Comparison of ENCODE assay signal across 16 cellular contexts in the genomic region with DNA sequence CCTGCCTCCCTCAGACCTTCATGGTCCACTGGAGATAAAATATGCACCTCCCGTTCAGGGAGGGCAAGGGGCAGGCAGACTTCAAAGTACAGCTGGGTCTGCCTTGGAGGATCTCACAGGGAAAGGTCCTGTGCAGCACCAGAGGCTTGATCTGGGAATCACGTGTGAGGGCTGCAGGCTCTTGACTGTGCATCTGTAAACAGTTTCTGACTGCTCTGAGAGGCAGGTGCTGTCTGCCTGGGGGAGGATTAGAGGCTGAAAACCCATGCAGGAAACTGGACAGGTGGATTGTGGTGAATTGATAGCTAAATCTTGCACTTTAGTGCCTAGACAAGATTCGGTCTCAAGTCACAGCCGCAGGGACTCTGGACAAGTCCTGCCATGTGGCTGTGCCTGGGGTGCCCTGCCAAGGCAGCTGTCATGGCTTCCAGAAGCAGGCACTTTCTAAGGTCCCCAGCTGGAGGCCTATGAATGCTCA.
DNase-seq lines count a peak whose midpoint lies in the region; ATAC-seq, FAIRE-seq and TF ChIP-seq lines count a peak whose summit lies in the region.
"Had no signal": no experiment of that assay in that cellular context is flagged by ENCODE, and none has a peak within 500 bp of the region (broad histone marks: within the 10 kb centered on the region; RNA-seq: fewer than 3 reads in every experiment).

No MANE protein-coding gene starts in this region.

- H3K14ac ChIP-seq in H1 (ENCODE audit: insufficient read length), result no peak overlapping the region

- no peak overlapping the region for H3K4me3 Mint-ChIP-seq in HFFc6

- no peak overlapping the region for H3K9ac ChIP-seq in H1 (replicated peaks in 1 of 4; ENCODE audit: extremely low read depth in 1 of 4, low read depth in 3 of 4, low read length in 3 of 4)

- TF ChIP-seq CTCF in H1 (IDR thresholded peaks at IDR 0.05; ENCODE audit: control extremely low read depth in 1 of 3, insufficient read depth in 1 of 3, low read depth in 1 of 3, low read length in 3 of 3), result no peak
- no peak for TF ChIP-seq CTCF in HFFc6 (IDR thresholded peaks at IDR 0.05)

- peaks cover 7% of the 10 kb centered on the region; the same call in 1 of the 2 replicates for H3K4me1 Mint-ChIP-seq in HFFc6 (ENCODE audit: low read depth)

- no peak overlapping the region for H2BK120ac ChIP-seq in H1 (replicated peaks; ENCODE audit: low read depth, low read length)

- FAIRE-seq in H1 (lab: Jason Lieb, UNC), result no peak
- FAIRE-seq: GM19239 had no signal

- TF ChIP-seq POLR2A in H1 (IDR thresholded peaks at IDR 0.05; ENCODE audit: control extremely low read depth in 1 of 2, low read depth in 2 of 2, low read length in 2 of 2), result no peak

- intact Hi-C loops in aorta (cut with DNase I), result no loop called here

- POLR2A ChIA-PET in H1 (lab: Charles Lee; ENCODE audit: partially characterized antibody), result no interaction called here

- ATAC-seq in aorta (ENCODE audit: low FRiP score) (peak; percentile 29), GM18517 (IDR thresholded peaks at IDR 0.05; ENCODE audit: unreplicated experiment) (no peak), HG03139 (IDR thresholded peaks at IDR 0.05; ENCODE audit: unreplicated experiment) (no peak)

- no peak overlapping the region for H2AK5ac ChIP-seq in H1 (ENCODE audit: low read depth, low read length)

- no peak for TF ChIP-seq EP300 in H1 (IDR thresholded peaks at IDR 0.05; ENCODE audit: borderline replicate concordance in 1 of 2, low read depth in 2 of 2, low read length in 2 of 2)

- peak; percentile 16 for DNase-seq in NCI-H2227 (lab: John Stamatoyannopoulos, UW; ENCODE audit: unreplicated experiment)
- no peak for DNase-seq in NCI-H2227 treated with DMSO at 0.1 percent for 48 hours (lab: John Stamatoyannopoulos, UW)
- DNase-seq in NCI-H2171 treated with DMSO at 0.1 percent for 48 hours (lab: John Stamatoyannopoulos, UW), result peak; percentile 57
- DNase-seq in H1 (ENCODE audit: low read depth in 1 of 2, low spot score in 2 of 2), result peak in 1 of 2 experiments; percentile 37
- DNase-seq in aorta, result no peak
- DNase-seq in HFFc6, result no peak
- DNase-seq: 8988T; CD4-positive, CD25-positive, alpha-beta regulatory T cell; NCI-H1694; sigmoid colon; stimulated activated CD4-positive, alpha-beta T cell treated with anti-CD3 and anti-CD28 coated beads, Interleukin-4, amount 100 ng/mL, for 4 hours; upper lobe of left lung had no signal

- no peak overlapping the region for H3K23ac ChIP-seq in H1 (ENCODE audit: insufficient read length)

- H3K36me3 ChIP-seq in H1 (ENCODE audit: control insufficient read depth in 2 of 4, insufficient read depth in 4 of 4, low read length in 3 of 4), result no peaks in the 10 kb centered on the region
- H3K36me3 ChIP-seq in aorta (ENCODE audit: control insufficient read depth in 1 of 2, insufficient read depth in 2 of 2, low read length in 1 of 2), result no peaks in the 10 kb centered on the region
- H3K36me3 ChIP-seq: sigmoid colon, upper lobe of left lung had no signal

- no peaks in the 10 kb centered on the region for H4K20me1 ChIP-seq in H1 (replicated peaks in 1 of 2; ENCODE audit: control insufficient read depth in 1 of 2, insufficient read depth in 2 of 2, low read length in 2 of 2)

- no peak overlapping the region for H3K18ac ChIP-seq in H1 (ENCODE audit: extremely low read depth, low read length)

- no peaks in the 10 kb centered on the region; the same call in 1 of the 2 replicates for H3K9me3 Mint-ChIP-seq in HFFc6

- H3K9me3 ChIP-seq in H1 (ENCODE audit: insufficient read depth in 2 of 2, low read depth in 1 of 2, low read length in 1 of 2) (no peaks in the 10 kb centered on the region; a peak in 1 of 4 replicates), aorta (ENCODE audit: control insufficient read depth, low read length) (peaks cover 1% of the 10 kb centered on the region)
- H3K9me3 ChIP-seq: sigmoid colon, upper lobe of left lung had no signal

- no peaks in the 10 kb centered on the region for H3K79me1 ChIP-seq in H1 (ENCODE audit: low read depth, low read length)

- no peak overlapping the region for H4K91ac ChIP-seq in H1 (replicated peaks; ENCODE audit: insufficient read length, low read length)

- H3K27me3 Mint-ChIP-seq in HFFc6 (ENCODE audit: insufficient read depth), result peaks cover 5% of the 10 kb centered on the region; the same call in 1 of the 2 replicates
- H3K27me3 Mint-ChIP-seq: CD4-positive, CD25-positive, alpha-beta regulatory T cell had no signal

- H3K4me3 ChIP-seq in H1 (ENCODE audit: extremely low read depth in 1 of 4, insufficient read depth in 2 of 4, low read depth in 3 of 4, low read length in 4 of 4) (no peak overlapping the region), aorta (ENCODE audit: low read length in 2 of 2) (no peak overlapping the region)
- H3K4me3 ChIP-seq: sigmoid colon, upper lobe of left lung had no signal

- no peak overlapping the region for H2BK20ac ChIP-seq in H1 (ENCODE audit: low read length)

- H3K4me2 ChIP-seq in H1 (ENCODE audit: insufficient read depth in 1 of 2, low read depth in 2 of 2, low read length in 2 of 2), result no peak overlapping the region

- no peak overlapping the region; the same call in 1 of the 2 replicates for H2BK15ac ChIP-seq in H1 (ENCODE audit: low read length)

- H4K5ac ChIP-seq in H1 (ENCODE audit: insufficient read length, low read depth, low read length), result no peak overlapping the region

- H3K27me3 ChIP-seq in H1 (replicated peaks in 1 of 4; ENCODE audit: control insufficient read depth in 3 of 4, extremely low read depth in 1 of 4, insufficient read depth in 3 of 4, low read length in 3 of 4) (no peaks in the 10 kb centered on the region), aorta (ENCODE audit: control insufficient read depth in 1 of 2, insufficient read depth in 2 of 2, low read length in 1 of 2) (no peaks in the 10 kb centered on the region)
- H3K27me3 ChIP-seq: sigmoid colon, upper lobe of left lung had no signal

- H3K56ac ChIP-seq in H1 (replicated peaks; ENCODE audit: insufficient read length, low read depth, low read length), result no peak overlapping the region

- H3K79me2 ChIP-seq in H1 (ENCODE audit: control insufficient read depth in 1 of 2, insufficient read depth in 2 of 2, low read length in 2 of 2), result no peaks in the 10 kb centered on the region

- H3K23me2 ChIP-seq in H1 (ENCODE audit: low read depth, low read length), result peaks cover 3% of the 10 kb centered on the region; the same call in 1 of the 2 replicates

- no peak overlapping the region for H2BK5ac ChIP-seq in H1 (ENCODE audit: low read depth, low read length)

- no peaks in the 10 kb centered on the region for H3K36me3 Mint-ChIP-seq in HFFc6 (ENCODE audit: low read depth)
- H3K36me3 Mint-ChIP-seq: CD4-positive, CD25-positive, alpha-beta regulatory T cell had no signal

- H3K27ac Mint-ChIP-seq in HFFc6, result no peak overlapping the region
- H3K27ac Mint-ChIP-seq: CD4-positive, CD25-positive, alpha-beta regulatory T cell had no signal

- 86% methylated on average over 4 of the region's 4 CpGs; no CpG with 5 or more reads in 1 of the 2 experiments for WGBS in H1 (ENCODE audit: extremely low coverage in 1 of 2, insufficient coverage in 1 of 2, insufficient read length in 1 of 2, insufficient replicate concordance in 2 of 2, low coverage in 1 of 2, low lambda C conversion rate in 2 of 2, missing lambda C conversion rate in 1 of 2), 2 experiments
- WGBS in aorta, 2 donors, result 34 to 50% methylated on average over 4 of the region's 4 CpGs

- H4K8ac ChIP-seq in H1 (ENCODE audit: extremely low read depth, insufficient read depth, low read length), result no peak overlapping the region

- no peak overlapping the region for H3K4ac ChIP-seq in H1 (replicated peaks; ENCODE audit: insufficient read length, low read depth, low read length)

- H2AFZ ChIP-seq in H1 (ENCODE audit: low read length), result no peak overlapping the region

- 0 out of 2 replicates have a peak overlapping the region, but pooled peaks have one; percentile 42 for H2BK12ac ChIP-seq in H1 (ENCODE audit: low read depth, low read length)

- TF ChIP-seq RAD21 in H1 (IDR thresholded peaks at IDR 0.05 in 1 of 2, conservative IDR thresholded peaks at IDR 0.05 in 1 of 2; ENCODE audit: low read depth in 2 of 2, low read length in 2 of 2), result no peak

- no peak overlapping the region for H3K27ac ChIP-seq in H1 (ENCODE audit: low read depth, low read length)
- H3K27ac ChIP-seq in aorta (ENCODE audit: low read depth in 1 of 2, low read length in 2 of 2), result no peak overlapping the region
- H3K27ac ChIP-seq: sigmoid colon, upper lobe of left lung, VCaP had no signal

- H3K4me1 ChIP-seq in H1 (replicated peaks in 1 of 4; ENCODE audit: control insufficient read depth in 3 of 4, insufficient read depth in 4 of 4, low read length in 3 of 4) (peaks cover 0 to 3% (median 0%) of the 10 kb centered on the region in 4 experiments; a peak in 3 of 7 replicates), aorta (ENCODE audit: control insufficient read depth in 1 of 2, insufficient read depth in 2 of 2, low read length in 2 of 2) (no peaks in the 10 kb centered on the region)
- H3K4me1 ChIP-seq: sigmoid colon, upper lobe of left lung had no signal

- CTCF ChIA-PET in H1 (lab: Charles Lee; ENCODE audit: partially characterized antibody), result interaction anchor here (0.6 to 0.9 kb wide), 4 partner anchors 17 to 469 kb away, joined by 3 read pairs; no protein-coding TSS in a partner anchor

TF ChIP-seq in H1, 55 proteins besides CTCF, POLR2A, EP300 and RAD21 (continues in another document):
- TF ChIP-seq TAF7 (optimal IDR thresholded peaks at IDR 0.05; ENCODE audit: borderline replicate concordance, low read depth, low read length) (no peak), CTBP2 (IDR thresholded peaks at IDR 0.05; ENCODE audit: borderline replicate concordance, insufficient read depth, insufficient read length, low read length) (no peak), KDM1A (IDR thresholded peaks at IDR 0.05; ENCODE audit: borderline replicate concordance, low read length) (no peak), FOSL1 (IDR thresholded peaks at IDR 0.05; ENCODE audit: insufficient read depth, low read depth, low read length) (no peak), SAP30 (IDR thresholded peaks at IDR 0.05; ENCODE audit: insufficient read depth, insufficient replicate concordance, low read length) (no peak)
- TF ChIP-seq, protein P1, sequence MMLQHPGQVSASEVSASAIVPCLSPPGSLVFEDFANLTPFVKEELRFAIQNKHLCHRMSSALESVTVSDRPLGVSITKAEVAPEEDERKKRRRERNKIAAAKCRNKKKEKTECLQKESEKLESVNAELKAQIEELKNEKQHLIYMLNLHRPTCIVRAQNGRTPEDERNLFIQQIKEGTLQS (IDR thresholded peaks at IDR 0.05; ENCODE audit: insufficient read depth, low read depth, low read length), result no peak

Comparison
In these comparisons a context has a peak if more than half of its experiments do, and no peak if none do; other contexts are left out.
1. DNase-seq: peak in NCI-H2227 (single experiment) and NCI-H2171 treated with DMSO at 0.1 percent for 48 hours (single experiment); none in NCI-H2227 treated with DMSO at 0.1 percent for 48 hours (single experiment), aorta (0 of 2) and HFFc6 (single experiment).